Comparison of ENCODE assay signal across 8 cellular contexts in genomic region chr3:187958432-187959003, GRCh38.
DNase-seq lines count a peak whose midpoint lies in the region; ATAC-seq lines count a peak whose summit lies in the region.

No MANE protein-coding gene starts in this region.

- DNase-seq in T-helper 2 cell: peak in 3 of 5 experiments; percentile 30 to 88 (median 36)
- peak; percentile 64 for DNase-seq in activated gamma-delta T cell treated with Interleukin-2 at 50 U/mL for 16 hours
- DNase-seq in stimulated activated CD4-positive, alpha-beta T cell treated with anti-CD3 and anti-CD28 coated beads, Interleukin-2, amount 100 ng/mL, for 24 hours: peak; percentile 39 to 55
- no peak for DNase-seq in DMS153 treated with DMSO at 0.1 percent for 48 hours (lab: John Stamatoyannopoulos, UW; ENCODE audit: unreplicated experiment)
- DNase-seq in 8988T: no peak
- DNase-seq in GM03348 (ENCODE audit: low spot score): no peak
- DNase-seq in DMS79 (lab: John Stamatoyannopoulos, UW): no peak

- ATAC-seq in GM19328 (IDR thresholded peaks at IDR 0.05; ENCODE audit: unreplicated experiment): peak; percentile 67

Comparison
In these comparisons a context has a peak if more than half of its experiments do, and no peak if none do; other contexts are left out.
1. DNase-seq: peak in T-helper 2 cell (3 of 5), activated gamma-delta T cell treated with Interleukin-2 at 50 U/mL for 16 hours (single experiment) and stimulated activated CD4-positive, alpha-beta T cell treated with anti-CD3 and anti-CD28 coated beads, Interleukin-2, amount 100 ng/mL, for 24 hours (2 of 2); none in DMS153 treated with DMSO at 0.1 percent for 48 hours (single experiment), 8988T (single experiment), GM03348 (single experiment) and DMS79 (single experiment).